19 cellular contexts compared by ENCODE assay signal in the genomic region with DNA sequence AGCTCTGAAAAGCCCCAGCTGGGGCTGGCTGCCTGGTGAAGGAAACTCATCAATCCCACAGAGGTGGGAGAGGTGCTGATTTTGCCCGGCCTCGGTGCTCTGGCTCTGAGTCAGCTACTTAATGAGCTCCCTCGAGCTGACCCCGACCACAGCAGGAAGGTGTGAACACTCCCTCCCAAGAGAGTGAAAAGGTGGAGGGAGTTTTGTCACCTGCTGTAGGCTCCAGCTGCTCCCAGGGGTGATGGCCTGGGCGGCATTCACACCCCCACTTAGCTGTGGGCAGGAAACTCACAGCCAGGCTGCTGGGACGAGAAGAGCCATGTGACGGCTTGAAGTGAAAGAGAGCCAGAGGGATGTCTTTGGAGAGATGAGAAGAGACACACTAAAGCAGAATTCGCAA.
DNase-seq lines count a peak whose midpoint lies in the region; ATAC-seq and TF ChIP-seq lines count a peak whose summit lies in the region.
"Had no signal": no experiment of that assay in that cellular context is flagged by ENCODE, and none has a peak within 500 bp of the region (broad histone marks: within the 10 kb centered on the region; RNA-seq: fewer than 3 reads in every experiment).

No MANE protein-coding gene starts in this region.

- ATAC-seq in GM19463 (IDR thresholded peaks at IDR 0.05; ENCODE audit: unreplicated experiment) (peak; percentile 83), GM21390 (IDR thresholded peaks at IDR 0.05; ENCODE audit: unreplicated experiment) (no peak), GM18870 (IDR thresholded peaks at IDR 0.05; ENCODE audit: unreplicated experiment) (no peak), HG03469 (IDR thresholded peaks at IDR 0.05; ENCODE audit: unreplicated experiment) (no peak)
- ATAC-seq: heart left ventricle had no signal

- peak overlapping the region; percentile 83 for H3K27ac Mint-ChIP-seq in nephron progenitor cell
- H3K27ac Mint-ChIP-seq: activated naive CD4-positive, alpha-beta T cell treated with anti-CD3 and anti-CD28 coated beads for 36 hours had no signal

- H3K27me3 Mint-ChIP-seq in nephron progenitor cell (ENCODE audit: low read depth, poor library complexity) = peaks cover 7% of the 10 kb centered on the region

- no peak for TF ChIP-seq CTCF in nephron progenitor cell (IDR thresholded peaks at IDR 0.05)

- H3K9me3 Mint-ChIP-seq in nephron progenitor cell = peaks cover 25% of the 10 kb centered on the region

- DNase-seq in DMS53 (lab: John Stamatoyannopoulos, UW) = peak; percentile 24
- DNase-seq in DMS53 treated with DMSO at 0.1 percent for 48 hours (lab: John Stamatoyannopoulos, UW; ENCODE audit: unreplicated experiment) = no peak
- DNase-seq in RPMI8226 = peak; percentile 23
- DNase-seq in nephron progenitor cell = no peak
- DNase-seq: activated CD4-positive, alpha-beta T cell treated with anti-CD3 and anti-CD28 coated beads for 1 hour; activated CD8-positive, alpha-beta memory T cell treated with anti-CD3 and anti-CD28 coated beads, Interleukin-2, amount 50 U/mL, for 48 hours; activated naive CD4-positive, alpha-beta T cell treated with anti-CD3 and anti-CD28 coated beads for 36 hours; brain microvascular endothelial cell; C1 segment of cervical spinal cord; heart left ventricle; midbrain; MV-4-11; SIG-M5; stimulated activated CD4-positive, alpha-beta T cell treated with anti-CD3 and anti-CD28 coated beads, Interleukin-4, amount 100 ng/mL, for 1 hour; stimulated activated CD8-positive, alpha-beta memory T cell treated with anti-CD3 and anti-CD28 coated beads, Interleukin-4, amount 100 ng/mL, for 48 hours had no signal

- H3K4me1 Mint-ChIP-seq in nephron progenitor cell = peaks cover 13% of the 10 kb centered on the region

- peaks cover 18% of the 10 kb centered on the region for H3K36me3 Mint-ChIP-seq in nephron progenitor cell (ENCODE audit: low read depth)

- no peak overlapping the region for H3K4me3 Mint-ChIP-seq in nephron progenitor cell
- H3K4me3 Mint-ChIP-seq: activated naive CD4-positive, alpha-beta T cell treated with anti-CD3 and anti-CD28 coated beads for 36 hours had no signal

Comparison
In these comparisons a context has a peak if more than half of its experiments do, and no peak if none do; other contexts are left out.
1. DNase-seq: peak in DMS53 (single experiment) and RPMI8226 (single experiment); none in DMS53 treated with DMSO at 0.1 percent for 48 hours (single experiment) and nephron progenitor cell (single experiment).